Comparison of ENCODE assay signal across 1 cellular context in genomic region chr17:67575325-67575724, GRCh38.
TF ChIP-seq lines count a peak whose summit lies in the region.

No MANE protein-coding gene starts in this region.

TF ChIP-seq in H1, 55 proteins besides CTCF, POLR2A, EP300 and RAD21 (continued from another document):
- TF ChIP-seq POU5F1 (IDR thresholded peaks at IDR 0.05; ENCODE audit: low read depth, low read length) = no peak
